1 cellular context compared by ENCODE assay signal in the genomic region with DNA sequence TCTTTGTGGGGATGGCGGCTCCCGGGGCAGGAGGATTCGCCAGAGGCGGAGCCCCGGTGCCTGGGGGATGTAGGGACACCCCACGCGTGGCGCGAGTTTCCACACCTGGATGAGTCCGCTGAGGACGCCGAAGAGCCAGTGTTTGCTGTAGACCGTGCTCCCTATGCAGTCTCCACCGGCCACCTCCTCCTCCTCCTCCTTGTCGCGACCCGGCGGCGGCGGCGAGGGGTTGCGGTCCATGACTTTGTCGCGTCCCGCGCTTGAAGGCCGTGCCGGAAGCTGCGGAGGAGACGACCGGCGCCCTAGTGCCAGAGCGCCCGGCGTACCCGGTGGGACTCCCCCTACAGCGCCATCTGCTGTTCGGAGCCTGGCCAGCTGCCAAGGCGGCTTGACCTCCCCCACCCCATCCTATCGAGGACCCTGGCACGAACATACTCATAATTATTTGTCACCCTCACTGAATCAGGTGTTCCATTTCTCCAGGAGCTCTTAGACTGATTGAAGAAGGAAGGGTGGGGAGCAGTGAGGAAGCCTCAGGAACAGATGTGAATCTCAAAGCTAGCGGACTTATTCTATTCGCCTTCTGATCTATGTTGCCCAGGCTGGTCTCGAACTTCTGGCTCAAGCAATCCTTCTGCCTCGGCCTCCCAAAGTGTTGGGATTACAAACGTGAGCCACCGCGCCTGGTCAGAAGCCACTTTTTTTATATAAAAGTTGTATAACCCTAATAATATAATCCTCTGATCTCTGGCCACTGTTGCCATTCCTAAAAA.
TF ChIP-seq lines count a peak whose summit lies in the region.

A gene with protein sequence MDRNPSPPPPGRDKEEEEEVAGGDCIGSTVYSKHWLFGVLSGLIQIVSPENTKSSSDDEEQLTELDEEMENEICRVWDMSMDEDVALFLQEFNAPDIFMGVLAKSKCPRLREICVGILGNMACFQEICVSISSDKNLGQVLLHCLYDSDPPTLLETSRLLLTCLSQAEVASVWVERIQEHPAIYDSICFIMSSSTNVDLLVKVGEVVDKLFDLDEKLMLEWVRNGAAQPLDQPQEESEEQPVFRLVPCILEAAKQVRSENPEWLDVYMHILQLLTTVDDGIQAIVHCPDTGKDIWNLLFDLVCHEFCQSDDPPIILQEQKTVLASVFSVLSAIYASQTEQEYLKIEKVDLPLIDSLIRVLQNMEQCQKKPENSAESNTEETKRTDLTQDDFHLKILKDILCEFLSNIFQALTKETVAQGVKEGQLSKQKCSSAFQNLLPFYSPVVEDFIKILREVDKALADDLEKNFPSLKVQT (minus strand): TSS at position 281 of the 773 bp plus-strand sequence. CDS start 41 bp downstream, at position 240.

TF ChIP-seq in GM12878, 131 proteins besides CTCF, POLR2A, EP300 and RAD21 (continued from another document and continues in another):
- TF ChIP-seq, protein P1, sequence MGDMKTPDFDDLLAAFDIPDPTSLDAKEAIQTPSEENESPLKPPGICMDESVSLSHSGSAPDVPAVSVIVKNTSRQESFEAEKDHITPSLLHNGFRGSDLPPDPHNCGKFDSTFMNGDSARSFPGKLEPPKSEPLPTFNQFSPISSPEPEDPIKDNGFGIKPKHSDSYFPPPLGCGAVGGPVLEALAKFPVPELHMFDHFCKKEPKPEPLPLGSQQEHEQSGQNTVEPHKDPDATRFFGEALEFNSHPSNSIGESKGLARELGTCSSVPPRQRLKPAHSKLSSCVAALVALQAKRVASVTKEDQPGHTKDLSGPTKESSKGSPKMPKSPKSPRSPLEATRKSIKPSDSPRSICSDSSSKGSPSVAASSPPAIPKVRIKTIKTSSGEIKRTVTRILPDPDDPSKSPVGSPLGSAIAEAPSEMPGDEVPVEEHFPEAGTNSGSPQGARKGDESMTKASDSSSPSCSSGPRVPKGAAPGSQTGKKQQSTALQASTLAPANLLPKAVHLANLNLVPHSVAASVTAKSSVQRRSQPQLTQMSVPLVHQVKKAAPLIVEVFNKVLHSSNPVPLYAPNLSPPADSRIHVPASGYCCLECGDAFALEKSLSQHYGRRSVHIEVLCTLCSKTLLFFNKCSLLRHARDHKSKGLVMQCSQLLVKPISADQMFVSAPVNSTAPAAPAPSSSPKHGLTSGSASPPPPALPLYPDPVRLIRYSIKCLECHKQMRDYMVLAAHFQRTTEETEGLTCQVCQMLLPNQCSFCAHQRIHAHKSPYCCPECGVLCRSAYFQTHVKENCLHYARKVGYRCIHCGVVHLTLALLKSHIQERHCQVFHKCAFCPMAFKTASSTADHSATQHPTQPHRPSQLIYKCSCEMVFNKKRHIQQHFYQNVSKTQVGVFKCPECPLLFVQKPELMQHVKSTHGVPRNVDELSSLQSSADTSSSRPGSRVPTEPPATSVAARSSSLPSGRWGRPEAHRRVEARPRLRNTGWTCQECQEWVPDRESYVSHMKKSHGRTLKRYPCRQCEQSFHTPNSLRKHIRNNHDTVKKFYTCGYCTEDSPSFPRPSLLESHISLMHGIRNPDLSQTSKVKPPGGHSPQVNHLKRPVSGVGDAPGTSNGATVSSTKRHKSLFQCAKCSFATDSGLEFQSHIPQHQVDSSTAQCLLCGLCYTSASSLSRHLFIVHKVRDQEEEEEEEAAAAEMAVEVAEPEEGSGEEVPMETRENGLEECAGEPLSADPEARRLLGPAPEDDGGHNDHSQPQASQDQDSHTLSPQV (IDR thresholded peaks at IDR 0.05): 0 out of 2 replicates have a peak, but pooled peaks have one; percentile 55
- TF ChIP-seq, protein P2, sequence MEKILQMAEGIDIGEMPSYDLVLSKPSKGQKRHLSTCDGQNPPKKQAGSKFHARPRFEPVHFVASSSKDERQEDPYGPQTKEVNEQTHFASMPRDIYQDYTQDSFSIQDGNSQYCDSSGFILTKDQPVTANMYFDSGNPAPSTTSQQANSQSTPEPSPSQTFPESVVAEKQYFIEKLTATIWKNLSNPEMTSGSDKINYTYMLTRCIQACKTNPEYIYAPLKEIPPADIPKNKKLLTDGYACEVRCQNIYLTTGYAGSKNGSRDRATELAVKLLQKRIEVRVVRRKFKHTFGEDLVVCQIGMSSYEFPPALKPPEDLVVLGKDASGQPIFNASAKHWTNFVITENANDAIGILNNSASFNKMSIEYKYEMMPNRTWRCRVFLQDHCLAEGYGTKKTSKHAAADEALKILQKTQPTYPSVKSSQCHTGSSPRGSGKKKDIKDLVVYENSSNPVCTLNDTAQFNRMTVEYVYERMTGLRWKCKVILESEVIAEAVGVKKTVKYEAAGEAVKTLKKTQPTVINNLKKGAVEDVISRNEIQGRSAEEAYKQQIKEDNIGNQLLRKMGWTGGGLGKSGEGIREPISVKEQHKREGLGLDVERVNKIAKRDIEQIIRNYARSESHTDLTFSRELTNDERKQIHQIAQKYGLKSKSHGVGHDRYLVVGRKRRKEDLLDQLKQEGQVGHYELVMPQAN (conservative IDR thresholded peaks at IDR 0.05): peak; percentile 94
- TF ChIP-seq SUZ12 (IDR thresholded peaks at IDR 0.05; ENCODE audit: unreplicated experiment) (no peak), SMC3 (IDR thresholded peaks at IDR 0.05; ENCODE audit: borderline replicate concordance, low read length) (peak; percentile 62; the same call in 1 of the 2 replicates), CHD4 (IDR thresholded peaks at IDR 0.05) (no peak), BRCA1 (IDR thresholded peaks at IDR 0.05; ENCODE audit: low read depth, low read length) (no peak), EZH2 (IDR thresholded peaks at IDR 0.05; ENCODE audit: borderline replicate concordance, control insufficient read depth, low read depth, low read length) (no peak), NR2C1 (IDR thresholded peaks at IDR 0.05) (peak; percentile 48), MYC (IDR thresholded peaks at IDR 0.05; ENCODE audit: insufficient read depth, insufficient read length, insufficient replicate concordance, low read length, severe bottlenecking) (peak; percentile 71), GABPA (IDR thresholded peaks at IDR 0.05; ENCODE audit: low read depth) (peak; percentile 75), ZBED1 (IDR thresholded peaks at IDR 0.05; ENCODE audit: borderline replicate concordance) (peak; percentile 97; the same call in 1 of the 2 replicates), MYB (IDR thresholded peaks at IDR 0.05; ENCODE audit: borderline replicate concordance, low read depth, low read length) (no peak), NFIC (IDR thresholded peaks at IDR 0.05; ENCODE audit: low read depth, low read length) (no peak), MEF2B (IDR thresholded peaks at IDR 0.05; ENCODE audit: partially characterized antibody, poor library complexity, severe bottlenecking) (no peak), POU2F2 (IDR thresholded peaks at IDR 0.05; ENCODE audit: borderline replicate concordance, low read depth, low read length) (peak; percentile 73; the same call in 2 of the 3 replicates), YBX1 (IDR thresholded peaks at IDR 0.05) (no peak), IKZF2 (IDR thresholded peaks at IDR 0.05) (peak in 1 of 2 experiments; percentile 65; a peak in 2 of 4 replicates), CREM (IDR thresholded peaks at IDR 0.05; ENCODE audit: low read depth) (peak; percentile 53; the same call in 1 of the 2 replicates), FOS (IDR thresholded peaks at IDR 0.05; ENCODE audit: borderline replicate concordance, extremely low read depth, insufficient read length) (no peak)
- TF ChIP-seq, protein P3, sequence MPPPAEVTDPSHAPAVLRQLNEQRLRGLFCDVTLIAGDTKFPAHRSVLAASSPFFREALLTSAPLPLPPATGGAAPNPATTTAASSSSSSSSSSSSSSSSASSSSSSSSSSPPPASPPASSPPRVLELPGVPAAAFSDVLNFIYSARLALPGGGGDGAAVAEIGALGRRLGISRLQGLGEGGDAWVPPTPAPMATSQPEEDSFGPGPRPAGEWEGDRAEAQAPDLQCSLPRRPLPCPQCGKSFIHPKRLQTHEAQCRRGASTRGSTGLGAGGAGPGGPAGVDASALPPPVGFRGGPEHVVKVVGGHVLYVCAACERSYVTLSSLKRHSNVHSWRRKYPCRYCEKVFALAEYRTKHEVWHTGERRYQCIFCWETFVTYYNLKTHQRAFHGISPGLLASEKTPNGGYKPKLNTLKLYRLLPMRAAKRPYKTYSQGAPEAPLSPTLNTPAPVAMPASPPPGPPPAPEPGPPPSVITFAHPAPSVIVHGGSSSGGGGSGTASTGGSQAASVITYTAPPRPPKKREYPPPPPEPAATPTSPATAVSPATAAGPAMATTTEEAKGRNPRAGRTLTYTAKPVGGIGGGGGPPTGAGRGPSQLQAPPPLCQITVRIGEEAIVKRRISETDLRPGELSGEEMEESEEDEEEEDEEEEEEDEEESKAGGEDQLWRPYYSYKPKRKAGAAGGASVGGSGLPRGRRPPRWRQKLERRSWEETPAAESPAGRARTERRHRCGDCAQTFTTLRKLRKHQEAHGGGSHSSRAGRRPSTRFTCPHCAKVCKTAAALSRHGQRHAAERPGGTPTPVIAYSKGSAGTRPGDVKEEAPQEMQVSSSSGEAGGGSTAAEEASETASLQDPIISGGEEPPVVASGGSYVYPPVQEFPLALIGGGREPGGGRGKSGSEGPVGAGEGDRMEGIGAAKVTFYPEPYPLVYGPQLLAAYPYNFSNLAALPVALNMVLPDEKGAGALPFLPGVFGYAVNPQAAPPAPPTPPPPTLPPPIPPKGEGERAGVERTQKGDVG (CRISPR knock-in tag; IDR thresholded peaks at IDR 0.05): no peak
- TF ChIP-seq, protein P4, sequence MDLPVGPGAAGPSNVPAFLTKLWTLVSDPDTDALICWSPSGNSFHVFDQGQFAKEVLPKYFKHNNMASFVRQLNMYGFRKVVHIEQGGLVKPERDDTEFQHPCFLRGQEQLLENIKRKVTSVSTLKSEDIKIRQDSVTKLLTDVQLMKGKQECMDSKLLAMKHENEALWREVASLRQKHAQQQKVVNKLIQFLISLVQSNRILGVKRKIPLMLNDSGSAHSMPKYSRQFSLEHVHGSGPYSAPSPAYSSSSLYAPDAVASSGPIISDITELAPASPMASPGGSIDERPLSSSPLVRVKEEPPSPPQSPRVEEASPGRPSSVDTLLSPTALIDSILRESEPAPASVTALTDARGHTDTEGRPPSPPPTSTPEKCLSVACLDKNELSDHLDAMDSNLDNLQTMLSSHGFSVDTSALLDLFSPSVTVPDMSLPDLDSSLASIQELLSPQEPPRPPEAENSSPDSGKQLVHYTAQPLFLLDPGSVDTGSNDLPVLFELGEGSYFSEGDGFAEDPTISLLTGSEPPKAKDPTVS (IDR thresholded peaks at IDR 0.05; ENCODE audit: low read depth, low read length): no peak
- TF ChIP-seq, protein P5, sequence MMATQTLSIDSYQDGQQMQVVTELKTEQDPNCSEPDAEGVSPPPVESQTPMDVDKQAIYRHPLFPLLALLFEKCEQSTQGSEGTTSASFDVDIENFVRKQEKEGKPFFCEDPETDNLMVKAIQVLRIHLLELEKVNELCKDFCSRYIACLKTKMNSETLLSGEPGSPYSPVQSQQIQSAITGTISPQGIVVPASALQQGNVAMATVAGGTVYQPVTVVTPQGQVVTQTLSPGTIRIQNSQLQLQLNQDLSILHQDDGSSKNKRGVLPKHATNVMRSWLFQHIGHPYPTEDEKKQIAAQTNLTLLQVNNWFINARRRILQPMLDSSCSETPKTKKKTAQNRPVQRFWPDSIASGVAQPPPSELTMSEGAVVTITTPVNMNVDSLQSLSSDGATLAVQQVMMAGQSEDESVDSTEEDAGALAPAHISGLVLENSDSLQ (IDR thresholded peaks at IDR 0.05): no peak
- TF ChIP-seq, protein P6, sequence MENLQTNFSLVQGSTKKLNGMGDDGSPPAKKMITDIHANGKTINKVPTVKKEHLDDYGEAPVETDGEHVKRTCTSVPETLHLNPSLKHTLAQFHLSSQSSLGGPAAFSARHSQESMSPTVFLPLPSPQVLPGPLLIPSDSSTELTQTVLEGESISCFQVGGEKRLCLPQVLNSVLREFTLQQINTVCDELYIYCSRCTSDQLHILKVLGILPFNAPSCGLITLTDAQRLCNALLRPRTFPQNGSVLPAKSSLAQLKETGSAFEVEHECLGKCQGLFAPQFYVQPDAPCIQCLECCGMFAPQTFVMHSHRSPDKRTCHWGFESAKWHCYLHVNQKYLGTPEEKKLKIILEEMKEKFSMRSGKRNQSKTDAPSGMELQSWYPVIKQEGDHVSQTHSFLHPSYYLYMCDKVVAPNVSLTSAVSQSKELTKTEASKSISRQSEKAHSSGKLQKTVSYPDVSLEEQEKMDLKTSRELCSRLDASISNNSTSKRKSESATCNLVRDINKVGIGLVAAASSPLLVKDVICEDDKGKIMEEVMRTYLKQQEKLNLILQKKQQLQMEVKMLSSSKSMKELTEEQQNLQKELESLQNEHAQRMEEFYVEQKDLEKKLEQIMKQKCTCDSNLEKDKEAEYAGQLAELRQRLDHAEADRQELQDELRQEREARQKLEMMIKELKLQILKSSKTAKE (IDR thresholded peaks at IDR 0.05; ENCODE audit: low read depth, poor library complexity, severe bottlenecking): peak; percentile 23
- TF ChIP-seq, protein P7, sequence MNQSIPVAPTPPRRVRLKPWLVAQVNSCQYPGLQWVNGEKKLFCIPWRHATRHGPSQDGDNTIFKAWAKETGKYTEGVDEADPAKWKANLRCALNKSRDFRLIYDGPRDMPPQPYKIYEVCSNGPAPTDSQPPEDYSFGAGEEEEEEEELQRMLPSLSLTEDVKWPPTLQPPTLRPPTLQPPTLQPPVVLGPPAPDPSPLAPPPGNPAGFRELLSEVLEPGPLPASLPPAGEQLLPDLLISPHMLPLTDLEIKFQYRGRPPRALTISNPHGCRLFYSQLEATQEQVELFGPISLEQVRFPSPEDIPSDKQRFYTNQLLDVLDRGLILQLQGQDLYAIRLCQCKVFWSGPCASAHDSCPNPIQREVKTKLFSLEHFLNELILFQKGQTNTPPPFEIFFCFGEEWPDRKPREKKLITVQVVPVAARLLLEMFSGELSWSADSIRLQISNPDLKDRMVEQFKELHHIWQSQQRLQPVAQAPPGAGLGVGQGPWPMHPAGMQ (IDR thresholded peaks at IDR 0.05; ENCODE audit: borderline replicate concordance): no peak
